Comparison of ENCODE assay signal across 8 cellular contexts in the genomic region with DNA sequence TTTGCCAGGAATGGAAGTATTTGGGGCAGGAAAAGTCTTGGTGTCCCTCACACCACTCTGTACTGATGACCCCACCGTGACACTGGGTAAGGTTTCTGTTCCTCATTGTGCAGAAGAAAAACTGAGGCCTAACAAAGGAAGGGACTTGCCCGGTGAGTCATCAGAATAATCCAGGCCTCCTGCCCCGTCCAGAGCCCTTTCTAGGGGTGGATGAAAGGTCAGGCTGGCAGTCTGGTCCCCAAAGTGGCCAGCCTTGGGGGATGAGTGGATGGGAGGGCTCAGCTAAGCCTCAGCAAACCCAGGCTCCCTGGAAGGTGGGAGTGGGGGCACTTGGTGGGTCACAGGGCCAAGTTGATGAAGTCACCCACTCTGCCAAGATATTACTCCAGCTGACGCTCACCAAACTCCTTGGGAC. TPM values are rescaled to one million over a fixed set of nuclear protein-coding genes. Genes with fewer than 3 reads are reported as not detected.
DNase-seq lines count a peak whose midpoint lies in the region; ATAC-seq lines count a peak whose summit lies in the region.

No MANE protein-coding gene starts in this region.

- no peaks in the 10 kb centered on the region for H3K9me3 ChIP-seq in MG63

- no peaks in the 10 kb centered on the region for H3K36me3 ChIP-seq in MG63

- H3K27ac Mint-ChIP-seq in stimulated activated naive CD8-positive, alpha-beta T cell treated with anti-CD3 and anti-CD28 coated beads, Interleukin-15, amount 100 ng/mL, for 72 hours: peak overlapping the region; percentile 36 to 82

- peak overlapping the region in 1 of 2 donors; percentile 59 for H3K4me3 Mint-ChIP-seq in stimulated activated naive CD8-positive, alpha-beta T cell treated with anti-CD3 and anti-CD28 coated beads, Interleukin-15, amount 100 ng/mL, for 72 hours

- intact Hi-C loops in posterior cingulate gyrus (cut with DNase I): no loop called here

- ATAC-seq in GM18502 (IDR thresholded peaks at IDR 0.05; ENCODE audit: poor library complexity, unreplicated experiment) (peak; percentile 85), GM21786 (IDR thresholded peaks at IDR 0.05; ENCODE audit: unreplicated experiment) (peak; percentile 95)
- ATAC-seq in stimulated activated naive CD8-positive, alpha-beta T cell treated with anti-CD3 and anti-CD28 coated beads, Interleukin-15, amount 100 ng/mL, for 72 hours: no peak

- no peaks in the 10 kb centered on the region for H3K9me3 Mint-ChIP-seq in stimulated activated naive CD8-positive, alpha-beta T cell treated with anti-CD3 and anti-CD28 coated beads, Interleukin-15, amount 100 ng/mL, for 72 hours

- no peaks in the 10 kb centered on the region for H3K27me3 Mint-ChIP-seq in stimulated activated naive CD8-positive, alpha-beta T cell treated with anti-CD3 and anti-CD28 coated beads, Interleukin-15, amount 100 ng/mL, for 72 hours

- H3K4me3 ChIP-seq in MG63: no peak overlapping the region

- DNase-seq in MG63 (peak; percentile 57), fibroblast of gingiva (ENCODE audit: low read depth) (peak; percentile 25), NCI-H187 treated with DMSO at 0.1 percent for 48 hours (lab: John Stamatoyannopoulos, UW) (no peak), posterior cingulate gyrus (no peak)
- DNase-seq in stimulated activated naive CD8-positive, alpha-beta T cell treated with anti-CD3 and anti-CD28 coated beads, Interleukin-15, amount 100 ng/mL, for 72 hours: peak in 1 of 2 donors; percentile 33
- no peak for DNase-seq in stimulated activated CD4-positive, alpha-beta T cell treated with anti-CD3 and anti-CD28 coated beads, Interleukin-1b, Interleukin-23, amount 100 ng/mL, for 48 hours

- H3K27me3 ChIP-seq in MG63: no peaks in the 10 kb centered on the region

- peaks cover 91% of the 10 kb centered on the region for H3K4me1 Mint-ChIP-seq in stimulated activated naive CD8-positive, alpha-beta T cell treated with anti-CD3 and anti-CD28 coated beads, Interleukin-15, amount 100 ng/mL, for 72 hours

RNA-seq across cellular contexts. Expression of a gene that starts 2.3 kb away (rescaled TPM):
- 0.49 and 1.2 TPM in 2 replicates for total RNA-seq in MG63 (2014; rRNA removed; shearing (Covaris generic); ENCODE audit: low replicate concordance)

RNA-seq across cellular contexts. Expression of a gene that starts 26.2 kb away (rescaled TPM):
- total RNA-seq in MG63 (2014; rRNA removed; shearing (Covaris generic); ENCODE audit: low replicate concordance): 2.3 and 10.6 TPM in 2 replicates

RNA-seq across cellular contexts. Expression of a gene that starts 35.3 kb away (rescaled TPM):
- 27.6 and 40.0 TPM in 2 replicates for total RNA-seq in MG63 (2014; rRNA removed; shearing (Covaris generic); ENCODE audit: low replicate concordance)

Comparison
In these comparisons a context has a peak if more than half of its experiments do, and no peak if none do; other contexts are left out.
1. DNase-seq: peak in MG63 (single experiment) and fibroblast of gingiva (single experiment); none in stimulated activated CD4-positive, alpha-beta T cell treated with anti-CD3 and anti-CD28 coated beads, Interleukin-1b, Interleukin-23, amount 100 ng/mL, for 48 hours (single experiment), NCI-H187 treated with DMSO at 0.1 percent for 48 hours (single experiment) and posterior cingulate gyrus (0 of 10).